ENCODE assay signal across 8 cellular contexts in the genomic region with DNA sequence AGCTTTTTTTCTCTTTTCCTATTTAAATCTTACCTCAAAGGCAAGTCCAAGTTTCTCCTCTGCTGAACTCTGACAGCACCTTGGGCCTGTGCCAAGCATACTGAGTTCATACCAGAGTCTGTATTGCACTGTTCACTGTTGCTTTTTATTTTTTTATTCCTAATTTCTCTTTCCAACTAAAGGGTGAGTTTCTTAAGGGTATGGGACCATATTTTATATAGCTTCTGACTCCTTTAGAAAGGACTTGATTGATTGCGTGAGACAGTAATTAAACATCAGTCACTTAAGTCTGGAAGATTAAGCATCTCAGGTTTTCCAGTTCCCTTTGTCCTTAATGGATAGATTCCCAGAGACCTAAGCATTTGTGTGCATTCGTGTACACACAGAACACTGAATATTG.
DNase-seq lines count a peak whose midpoint lies in the region; ATAC-seq and TF ChIP-seq lines count a peak whose summit lies in the region.

No MANE protein-coding gene starts in this region.

- H3K4me1 ChIP-seq in lung (ENCODE audit: control insufficient read depth in 2 of 2, insufficient read depth in 2 of 2, low read length in 2 of 2) = peaks cover 7 to 13% of the 10 kb centered on the region in 2 donors
- H3K4me1 ChIP-seq in tibial artery = peaks cover 0 to 19% (median 10%) of the 10 kb centered on the region in 4 donors

- no peaks in the 10 kb centered on the region for H3K9me3 ChIP-seq in lung (ENCODE audit: control insufficient read depth in 2 of 2, insufficient read depth in 1 of 2, low read length in 1 of 2)
- no peaks in the 10 kb centered on the region for H3K9me3 ChIP-seq in tibial artery

- H3K4me3 ChIP-seq in lung = no peak overlapping the region
- H3K4me3 ChIP-seq in tibial artery = no peak overlapping the region

- ATAC-seq in lung (ENCODE audit: insufficient read depth, low FRiP score) (no peak), HG03378 (IDR thresholded peaks at IDR 0.05; ENCODE audit: unreplicated experiment) (no peak), GM19467 (IDR thresholded peaks at IDR 0.05; ENCODE audit: unreplicated experiment) (no peak), HG02763 (IDR thresholded peaks at IDR 0.05; ENCODE audit: unreplicated experiment) (no peak)

- H3K36me3 ChIP-seq in lung (ENCODE audit: control insufficient read depth in 2 of 2, insufficient read depth in 2 of 2, low read length in 2 of 2) (no peaks in the 10 kb centered on the region), tibial artery (no peaks in the 10 kb centered on the region)

- intact Hi-C loops in tibial artery (cut with DNase I; ENCODE audit: low total_unique reads) = no loop called here

- H3K27me3 ChIP-seq in lung (ENCODE audit: control insufficient read depth, insufficient read depth) (no peaks in the 10 kb centered on the region), tibial artery (no peaks in the 10 kb centered on the region)

- H3K27ac ChIP-seq in cingulate gyrus (ENCODE audit: low read depth, low read length) (peak overlapping the region; percentile 55), lung (ENCODE audit: low read depth in 1 of 2, low read length in 1 of 2) (peak overlapping the region; percentile 59 to 70), tibial artery (peak overlapping the region; percentile 19 to 29)

- peak; percentile 23 for DNase-seq in NCI-H510A treated with DMSO at 0.1 percent for 48 hours (lab: John Stamatoyannopoulos, UW)
- no peak for DNase-seq in NCI-H510A (lab: John Stamatoyannopoulos, UW)
- peak; percentile 52 for DNase-seq in lung (ENCODE audit: low spot score)
- peak; percentile 69 to 77 for DNase-seq in tibial artery

- TF ChIP-seq CTCF in lung (IDR thresholded peaks at IDR 0.05; ENCODE audit: control extremely low read depth, extremely low read depth) (no peak), tibial artery (IDR thresholded peaks at IDR 0.05) (no peak)

- WGBS in lung, 2 donors = 45 to 75% methylated on average over 2 of the region's 2 CpGs
